ENCODE assay signal across 8 cellular contexts in genomic region chr2:25376750-25377621, GRCh38. TPM values are rescaled to one million over a fixed set of nuclear protein-coding genes. Genes with fewer than 3 reads are reported as not detected.
DNase-seq lines count a peak whose midpoint lies in the region; ATAC-seq and TF ChIP-seq lines count a peak whose summit lies in the region.

No MANE protein-coding gene starts in this region.

- no peak for TF ChIP-seq EP300 in ovary (IDR thresholded peaks at IDR 0.05)

- intact Hi-C loops in ovary (cut with DNase I): loop anchor here in 1 of 4 donors (5.0 to 10.0 kb wide), 2 partner anchors 140 to 298 kb away; partner anchors contain the start of gene DTNB

- H3K4me1 ChIP-seq in ovary (ENCODE audit: insufficient read depth) (peaks cover 9% of the 10 kb centered on the region), thymus (ENCODE audit: control insufficient read depth, insufficient read depth, low read length) (peaks cover 30% of the 10 kb centered on the region)

- H3K4me3 ChIP-seq in GM12865 (ENCODE audit: low read depth, low read length) (peak overlapping the region; percentile 41), NB4 (ENCODE audit: low read depth, low read length) (no peak overlapping the region), ovary (peak overlapping the region; percentile 19), thymus (ENCODE audit: low read length) (peak overlapping the region; percentile 8)

- WGBS in ovary, 3 donors: 18 to 27% (median 19%) methylated on average over 40 to 52 of the region's 52 CpGs
- 16% methylated on average over 52 of the region's 52 CpGs for WGBS in thymus

- H3K36me3 ChIP-seq in ovary (no peaks in the 10 kb centered on the region), thymus (ENCODE audit: control insufficient read depth, insufficient read depth) (no peaks in the 10 kb centered on the region)

- peak; percentile 93 for TF ChIP-seq CTCF in GM12865 (IDR thresholded peaks at IDR 0.05; ENCODE audit: insufficient read depth, low read depth, low read length, missing control alignments)
- peak; percentile 78 for TF ChIP-seq CTCF in NB4 (IDR thresholded peaks at IDR 0.05; ENCODE audit: low read depth, low read length)
- peak; percentile 88 to 99 (median 88) for TF ChIP-seq CTCF in ovary (IDR thresholded peaks at IDR 0.05)

- H3K9me3 ChIP-seq in ovary (no peaks in the 10 kb centered on the region), thymus (ENCODE audit: control insufficient read depth) (no peaks in the 10 kb centered on the region)

- H3K27me3 ChIP-seq in ovary (no peaks in the 10 kb centered on the region), thymus (ENCODE audit: control insufficient read depth, insufficient read depth) (no peaks in the 10 kb centered on the region)

- peak; percentile 43 for TF ChIP-seq POLR2A in NB4 (IDR thresholded peaks at IDR 0.05; ENCODE audit: extremely low read depth, insufficient read length)
- TF ChIP-seq POLR2A in ovary (IDR thresholded peaks at IDR 0.05): no peak

- no peak overlapping the region for H3K27ac ChIP-seq in ovary
- peak overlapping the region; percentile 89 for H3K27ac ChIP-seq in thymus (ENCODE audit: low read depth)

- ATAC-seq in HG02610 (IDR thresholded peaks at IDR 0.05; ENCODE audit: unreplicated experiment): peak; percentile 92

- peak; percentile 97 for DNase-seq in GM12865 (ENCODE audit: low read depth)
- DNase-seq in NB4 (ENCODE audit: low read depth): peak; percentile 95
- peak; percentile 72 for DNase-seq in SK-N-DZ (ENCODE audit: low spot score)
- DNase-seq in activated naive CD4-positive, alpha-beta T cell treated with anti-CD3 and anti-CD28 coated beads, Interleukin-2, amount 50 U/mL, for 16 hours: peak; percentile 94
- DNase-seq in glomerular visceral epithelial cell (ENCODE audit: extremely low spot score): peak; percentile 86
- peak; percentile 85 to 92 (median 89) for DNase-seq in ovary

RNA-seq across cellular contexts. Expression of gene DNMT3A, which starts 35.3 kb away (rescaled TPM):
- 14.4 and 17.3 TPM in 2 replicates for polyA plus RNA-seq in SK-N-DZ (2014; cell fraction: cytosol; rRNA removed)
- 33.4 and 46.5 TPM in 2 replicates for polyA plus RNA-seq in SK-N-DZ (2014; cell fraction: nucleus; rRNA removed)
- 10 to 100 TPM; 14.3 to 72.7 (median 47.4) TPM for total RNA-seq in ovary
- polyA plus RNA-seq in ovary (10 to 100 TPM; 11.3 to 17.3 TPM), thymus (22.7 TPM)
